19 cellular contexts compared by ENCODE assay signal in the genomic region with DNA sequence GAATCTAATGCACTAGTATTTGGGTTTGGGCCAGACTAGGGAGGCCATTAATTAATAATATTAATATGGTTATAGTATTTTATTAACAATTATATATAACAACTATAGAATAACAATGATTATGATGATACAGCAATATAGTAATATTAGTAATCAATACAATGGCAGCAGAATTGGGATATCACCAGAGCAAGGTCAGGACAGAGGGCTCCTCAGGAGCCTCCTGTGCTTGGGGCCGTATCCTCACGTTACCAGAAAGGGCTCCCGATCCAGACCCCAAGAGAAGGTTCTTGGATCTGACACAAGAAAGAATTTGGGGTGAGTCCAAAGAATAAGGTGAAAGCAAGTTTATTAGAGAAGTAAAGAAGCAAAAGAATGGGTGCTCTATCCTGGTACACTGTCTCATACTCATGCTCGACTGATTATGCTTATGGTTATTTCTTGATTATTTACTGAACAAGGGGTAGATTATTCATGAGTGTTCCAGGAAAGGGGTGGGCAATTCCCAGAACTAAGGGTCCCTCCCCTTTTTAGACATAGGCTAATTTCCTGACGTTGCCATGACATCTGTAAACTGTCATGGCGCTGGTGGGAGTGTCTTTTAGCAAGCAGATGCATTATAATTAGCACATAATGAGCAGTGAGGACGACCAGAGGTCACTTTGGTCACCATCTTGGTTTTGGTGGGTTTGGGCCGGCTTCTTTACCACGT.
"Had no signal": no experiment of that assay in that cellular context is flagged by ENCODE, and none has a peak within 500 bp of the region (broad histone marks: within the 10 kb centered on the region; RNA-seq: fewer than 3 reads in every experiment).

No MANE protein-coding gene starts in this region.

- H3K27ac Mint-ChIP-seq: activated naive CD4-positive, alpha-beta T cell treated with anti-CD3 and anti-CD28 coated beads, Interleukin-2, amount 10 ng/mL, durations not matched to agents 7 days and 5 days; stimulated activated naive CD8-positive, alpha-beta T cell treated with anti-CD3 and anti-CD28 coated beads, Interleukin-15, Interleukin-2, amounts not matched to agents 100 ng/mL and 50 ng/mL, for 24 hours had no signal

- H3K9me3 ChIP-seq: breast epithelium, esophagus muscularis mucosa, gastroesophageal sphincter, heart left ventricle, left ventricle myocardium inferior, ovary, tibial nerve had no signal

- DNase-seq: activated CD4-positive, alpha-beta T cell treated with anti-CD3 and anti-CD28 coated beads, Interleukin-2, amount 50 U/mL, for 48 hours; activated effector memory CD4-positive, alpha-beta T cell treated with Interleukin-2 at 50 U/mL for 16 hours; activated naive CD4-positive, alpha-beta T cell treated with anti-CD3 and anti-CD28 coated beads, Interleukin-2, amount 10 ng/mL, durations not matched to agents 7 days and 5 days; activated T-cell treated with anti-CD3 and anti-CD28 coated beads, Interleukin-2, amount 50 U/mL, for 48 hours; effector CD4-positive, alpha-beta T cell; heart left ventricle; left ventricle myocardium inferior; ovary; stimulated activated CD4-positive, alpha-beta T cell treated with anti-CD3 and anti-CD28 coated beads, Interleukin-1b, Interleukin-23, amount 100 ng/mL, for 48 hours; stimulated activated CD8-positive, alpha-beta memory T cell treated with anti-CD3 and anti-CD28 coated beads, Interleukin-4, amount 100 ng/mL, for 48 hours; SW 1271 had no signal

- H3K27me3 ChIP-seq: breast epithelium, esophagus muscularis mucosa, gastroesophageal sphincter, heart left ventricle, ovary, tibial nerve had no signal

- H3K27ac ChIP-seq: breast epithelium, esophagus muscularis mucosa, gastroesophageal sphincter, heart left ventricle, left ventricle myocardium inferior, ovary, tibial nerve had no signal

- H3K36me3 ChIP-seq: breast epithelium, ovary had no signal

- H3K4me3 ChIP-seq: breast epithelium, esophagus muscularis mucosa, gastroesophageal sphincter, heart left ventricle, left ventricle myocardium inferior, ovary, tibial nerve had no signal

- FAIRE-seq: astrocyte, TTC549, urothelium cell line had no signal

- ATAC-seq: gastroesophageal sphincter, heart left ventricle had no signal

- H3K27me3 Mint-ChIP-seq: stimulated activated naive CD8-positive, alpha-beta T cell treated with anti-CD3 and anti-CD28 coated beads, Interleukin-15, Interleukin-2, amounts not matched to agents 100 ng/mL and 50 ng/mL, for 24 hours had no signal

- H3K4me1 ChIP-seq: breast epithelium, esophagus muscularis mucosa, gastroesophageal sphincter, tibial nerve had no signal

- H3K4me3 Mint-ChIP-seq: activated naive CD4-positive, alpha-beta T cell treated with anti-CD3 and anti-CD28 coated beads, Interleukin-2, amount 10 ng/mL, durations not matched to agents 7 days and 5 days; stimulated activated naive CD8-positive, alpha-beta T cell treated with anti-CD3 and anti-CD28 coated beads, Interleukin-15, Interleukin-2, amounts not matched to agents 100 ng/mL and 50 ng/mL, for 24 hours had no signal

- H3K9me3 Mint-ChIP-seq: activated naive CD4-positive, alpha-beta T cell treated with anti-CD3 and anti-CD28 coated beads, Interleukin-2, amount 10 ng/mL, durations not matched to agents 7 days and 5 days; stimulated activated naive CD8-positive, alpha-beta T cell treated with anti-CD3 and anti-CD28 coated beads, Interleukin-15, Interleukin-2, amounts not matched to agents 100 ng/mL and 50 ng/mL, for 24 hours had no signal
